ENCODE assay signal across 8 cellular contexts in the genomic region with DNA sequence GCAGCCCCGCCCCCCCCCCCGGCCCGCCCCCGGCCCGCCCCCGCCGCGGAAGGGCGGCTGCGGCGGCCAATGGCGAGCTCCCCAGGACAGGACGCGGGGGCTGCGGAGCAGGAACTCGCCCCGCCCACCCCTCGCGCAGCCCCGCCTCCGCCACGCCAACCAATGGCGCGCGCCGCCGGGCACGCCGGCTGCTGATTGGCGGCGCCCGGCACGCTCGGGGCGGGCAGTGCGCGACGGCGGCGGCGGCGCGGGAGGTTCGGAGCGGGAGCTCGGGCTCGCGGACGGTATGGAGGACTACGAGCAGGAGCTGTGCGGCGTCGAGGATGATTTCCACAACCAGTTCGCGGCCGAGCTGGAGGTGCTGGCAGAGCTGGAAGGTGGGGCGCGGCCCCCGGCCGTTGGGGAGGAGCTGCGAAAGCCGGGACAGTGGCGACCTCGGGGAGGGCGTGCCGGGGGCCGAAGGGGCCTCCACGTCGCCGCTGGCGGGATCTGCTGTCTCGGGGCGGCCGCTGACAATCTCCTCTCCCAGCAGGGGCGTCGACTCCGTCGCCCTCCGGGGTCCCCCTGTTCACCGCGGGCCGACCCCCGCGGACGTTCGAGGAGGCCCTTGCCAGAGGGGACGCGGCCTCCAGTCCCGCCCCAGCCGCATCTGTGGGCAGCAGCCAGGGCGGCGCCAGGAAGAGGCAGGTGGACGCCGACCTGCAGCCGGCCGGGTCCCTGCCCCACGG. TPM values are rescaled to one million over a fixed set of nuclear protein-coding genes. Genes with fewer than 3 reads are reported as not detected.
DNase-seq lines count a peak whose midpoint lies in the region; ATAC-seq and TF ChIP-seq lines count a peak whose summit lies in the region.

TSS of gene CHTF18 (plus strand) at position 222 of the 728 bp plus-strand sequence. CDS start at position 287, 65 bp downstream.

- no peaks in the 10 kb centered on the region for H3K9me3 Mint-ChIP-seq in activated CD4-positive, alpha-beta T cell treated with anti-CD3 and anti-CD28 coated beads, Interleukin-2, amount 10 ng/mL, durations not matched to agents 24 days and 14 days

- no peaks in the 10 kb centered on the region for H3K27me3 Mint-ChIP-seq in activated CD4-positive, alpha-beta T cell treated with anti-CD3 and anti-CD28 coated beads, Interleukin-2, amount 10 ng/mL, durations not matched to agents 24 days and 14 days

- H3K9ac ChIP-seq in colonic mucosa (ENCODE audit: low read depth in 2 of 2, low read length in 2 of 2) = peak within 1 kb of the TSS; percentile 91 to 92

- peak within 1 kb of the TSS; percentile 89 for H3K4me3 Mint-ChIP-seq in activated CD4-positive, alpha-beta T cell treated with anti-CD3 and anti-CD28 coated beads, Interleukin-2, amount 10 ng/mL, durations not matched to agents 24 days and 14 days

- peak within 1 kb of the TSS; percentile 81 for H3K27ac Mint-ChIP-seq in activated CD4-positive, alpha-beta T cell treated with anti-CD3 and anti-CD28 coated beads, Interleukin-2, amount 10 ng/mL, durations not matched to agents 24 days and 14 days

- H3K36me3 ChIP-seq in colonic mucosa = peaks cover 4% of the 10 kb centered on the region

- H3K4me1 ChIP-seq in colonic mucosa = peaks cover 15% of the 10 kb centered on the region

- DNase-seq in Ammon's horn (ENCODE audit: low spot score) = peak; percentile 94
- DNase-seq in GM19240 (ENCODE audit: insufficient read length, low spot score) = peak; percentile 100
- DNase-seq in NCI-H524 (lab: John Stamatoyannopoulos, UW) = peak; percentile 75 to 92
- DNase-seq in activated CD4-positive, alpha-beta T cell treated with anti-CD3 and anti-CD28 coated beads, Interleukin-2, amount 10 ng/mL, durations not matched to agents 24 days and 14 days = peak; percentile 98
- DNase-seq in colonic mucosa = peak; percentile 91
- DNase-seq in stimulated activated CD4-positive, alpha-beta T cell treated with anti-CD3 and anti-CD28 coated beads, Interleukin-1b, Interleukin-23, amount 100 ng/mL, for 1 hour (ENCODE audit: low read depth in 2 of 2) = peak; percentile 86 to 94

- TF ChIP-seq CTCF in colonic mucosa (IDR thresholded peaks at IDR 0.05) = no peak

- H3K27ac ChIP-seq in colonic mucosa (no peak within 1 kb of the TSS), layer of hippocampus (ENCODE audit: low read depth, low read length) (peak within 1 kb of the TSS; percentile 68)

- H3K27me3 ChIP-seq in colonic mucosa (no peaks in the 10 kb centered on the region), layer of hippocampus (ENCODE audit: control insufficient read depth, insufficient read depth, low read length) (no peaks in the 10 kb centered on the region)

- peak within 1 kb of the TSS; percentile 100 for H3K4me3 ChIP-seq in colonic mucosa

- H3K4me1 Mint-ChIP-seq in activated CD4-positive, alpha-beta T cell treated with anti-CD3 and anti-CD28 coated beads, Interleukin-2, amount 10 ng/mL, durations not matched to agents 24 days and 14 days = peaks cover 5% of the 10 kb centered on the region

- H3K9me3 ChIP-seq in colonic mucosa = no peaks in the 10 kb centered on the region

- peaks cover 11% of the 10 kb centered on the region for H3K36me3 Mint-ChIP-seq in activated CD4-positive, alpha-beta T cell treated with anti-CD3 and anti-CD28 coated beads, Interleukin-2, amount 10 ng/mL, durations not matched to agents 24 days and 14 days (ENCODE audit: low read depth)

- peak; percentile 49 for ATAC-seq in HG03457 (IDR thresholded peaks at IDR 0.05; ENCODE audit: unreplicated experiment)

- intact Hi-C loops in activated CD4-positive, alpha-beta T cell treated with anti-CD3 and anti-CD28 coated beads, Interleukin-2, amount 10 ng/mL, durations not matched to agents 24 days and 14 days (cut with micrococcal nuclease) = loop anchor here (1.0 to 5.0 kb wide), 3 partner anchors 19 to 76 kb away; partner anchors contain the start of gene CIAO3
- intact Hi-C loops in colonic mucosa (cut with DNase I) = no loop called here

RNA-seq across cellular contexts. Expression of gene CHTF18, which starts in this region (rescaled TPM):
- total RNA-seq in activated CD4-positive, alpha-beta T cell treated with anti-CD3 and anti-CD28 coated beads, Interleukin-2, amount 10 ng/mL, durations not matched to agents 24 days and 14 days = 141 and 147 TPM in 2 replicates
- 100 to 1,000 TPM in 1 of 2 donors, 10 to 100 TPM in 1; 16.5 to 111 TPM for total RNA-seq in colonic mucosa
